In the genomic region with DNA sequence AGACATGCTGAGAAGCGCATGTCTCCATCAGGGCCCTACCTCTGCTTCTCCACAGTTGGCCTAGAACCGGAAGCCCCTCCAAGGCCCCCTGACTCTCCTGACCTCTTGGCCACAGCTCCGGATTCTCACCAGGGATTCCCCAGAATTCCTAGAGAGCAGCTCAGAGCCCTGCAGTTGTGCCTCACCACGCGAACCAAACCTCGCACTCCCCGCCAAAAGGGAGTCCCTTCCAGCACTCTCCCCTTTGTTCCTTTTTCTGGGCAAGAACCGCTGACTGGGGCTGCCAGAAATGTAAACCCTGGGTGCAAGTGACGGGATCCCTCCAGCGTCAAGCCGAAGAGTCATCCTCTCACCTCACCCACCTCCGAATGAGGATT, we compare ENCODE assay signal across 8 cellular contexts. TPM values are rescaled to one million over a fixed set of nuclear protein-coding genes. Genes with fewer than 3 reads are reported as not detected.
DNase-seq lines count a peak whose midpoint lies in the region; ATAC-seq and TF ChIP-seq lines count a peak whose summit lies in the region.

No MANE protein-coding gene starts in this region.

- H3K4me1 ChIP-seq in DOHH2 (ENCODE audit: control insufficient read depth, low read length) = peaks cover 41% of the 10 kb centered on the region
- peaks cover 27% of the 10 kb centered on the region for H3K4me1 ChIP-seq in OCI-LY7 (ENCODE audit: insufficient read depth, low read length, poor library complexity, severe bottlenecking)
- peaks cover 0 to 18% (median 7%) of the 10 kb centered on the region in 9 donors for H3K4me1 ChIP-seq in heart right ventricle
- H3K4me1 ChIP-seq in prostate gland (replicated peaks) = peaks cover 6% of the 10 kb centered on the region

- no peaks in the 10 kb centered on the region for H3K9me2 ChIP-seq in DOHH2 (replicated peaks; ENCODE audit: control insufficient read depth, low read length)
- H3K9me2 ChIP-seq in OCI-LY7 (ENCODE audit: insufficient read depth, low read length) = no peaks in the 10 kb centered on the region

- peak overlapping the region; percentile 66 for H3K4me2 ChIP-seq in DOHH2 (ENCODE audit: low read length)
- peak overlapping the region; percentile 80 for H3K4me2 ChIP-seq in OCI-LY7 (ENCODE audit: low read length)

- DNase-seq in OCI-LY7 (ENCODE audit: low spot score) = no peak
- no peak for DNase-seq in heart right ventricle
- DNase-seq in prostate gland (ENCODE audit: low spot score) = no peak
- no peak for DNase-seq in NCI-H2227 (lab: John Stamatoyannopoulos, UW; ENCODE audit: unreplicated experiment)
- DNase-seq in left lobe of liver (ENCODE audit: low spot score) = no peak

- intact Hi-C loops in OCI-LY7 (cut with micrococcal nuclease; ENCODE audit: unreplicated experiment) (no loop called here), heart right ventricle (cut with DNase I) (no loop called here), prostate gland (cut with DNase I) (loop anchor here (5.0 kb wide), 2 partner anchors 92 to 107 kb away; no protein-coding TSS in a partner anchor)

- 45 to 63% methylated on average over 12 of the region's 12 CpGs for WGBS in heart right ventricle, 2 donors
- WGBS in prostate gland = 36% methylated on average over 12 of the region's 12 CpGs

- TF ChIP-seq POLR2A in prostate gland (IDR thresholded peaks at IDR 0.05) = no peak

- H3K36me3 ChIP-seq in DOHH2 (ENCODE audit: control insufficient read depth, low read length) = peaks cover 18% of the 10 kb centered on the region
- H3K36me3 ChIP-seq in OCI-LY7 (ENCODE audit: insufficient read depth, low read length) = peaks cover 48% of the 10 kb centered on the region
- no peaks in the 10 kb centered on the region for H3K36me3 ChIP-seq in heart right ventricle
- no peaks in the 10 kb centered on the region for H3K36me3 ChIP-seq in prostate gland

- no peak overlapping the region for H2AFZ ChIP-seq in OCI-LY7 (ENCODE audit: low read length)

- H3K27me3 ChIP-seq in DOHH2 (ENCODE audit: control insufficient read depth, low read length) (no peaks in the 10 kb centered on the region), heart right ventricle (peaks cover 0 to 34% (median 11%) of the 10 kb centered on the region in 7 donors), prostate gland (replicated peaks; ENCODE audit: insufficient read depth) (no peaks in the 10 kb centered on the region)

- POLR2A ChIA-PET in OCI-LY7 (lab: Charles Lee) = interaction anchor here (1.0 to 1.2 kb wide), 2 partner anchors 8 to 94 kb away, joined by 3 to 4 read pairs; no protein-coding TSS in a partner anchor

- BruUV-seq in OCI-LY7 (replicated peaks; lab: Mats Ljungman, UMichigan) = no TSS peak

- H4K20me1 ChIP-seq in DOHH2 (ENCODE audit: control insufficient read depth, insufficient read depth, low read depth, low read length) (peaks cover 19% of the 10 kb centered on the region), OCI-LY7 (ENCODE audit: insufficient read depth, low read length) (peaks cover 37% of the 10 kb centered on the region)

- H3K9me3 ChIP-seq in DOHH2 (ENCODE audit: control insufficient read depth, insufficient read depth, low read length) (no peaks in the 10 kb centered on the region), OCI-LY7 (ENCODE audit: low read length) (no peaks in the 10 kb centered on the region), heart right ventricle (no peaks in the 10 kb centered on the region), prostate gland (no peaks in the 10 kb centered on the region)

- H3K27ac ChIP-seq in DOHH2 (ENCODE audit: low read depth, low read length) = no peak overlapping the region
- no peak overlapping the region for H3K27ac ChIP-seq in OCI-LY7 (ENCODE audit: low read depth, low read length, poor library complexity, severe bottlenecking)
- peak overlapping the region in 4 of 10 donors; percentile 9 to 61 (median 42) for H3K27ac ChIP-seq in heart right ventricle
- H3K27ac ChIP-seq in prostate gland = peak overlapping the region; percentile 84 to 95

- TF ChIP-seq CTCF in DOHH2 (IDR thresholded peaks at IDR 0.05; ENCODE audit: low read depth, low read length, poor library complexity, severe bottlenecking) (no peak), OCI-LY7 (conservative IDR thresholded peaks at IDR 0.05; ENCODE audit: low read length) (no peak), heart right ventricle (IDR thresholded peaks at IDR 0.05) (no peak), prostate gland (IDR thresholded peaks at IDR 0.05) (no peak)

- H3K4me3 ChIP-seq in DOHH2 (ENCODE audit: low read length) (peak overlapping the region; percentile 60), OCI-LY7 (ENCODE audit: low read depth, low read length, poor library complexity, severe bottlenecking) (peak overlapping the region; percentile 58), heart right ventricle (peak overlapping the region; percentile 22 to 85 (median 63)), prostate gland (peak overlapping the region; percentile 53 to 73)

- peaks cover 5% of the 10 kb centered on the region; the same call in 1 of the 2 replicates for H3K79me2 ChIP-seq in DOHH2 (ENCODE audit: control insufficient read depth, low read length)
- peaks cover 4% of the 10 kb centered on the region; the same call in 1 of the 2 replicates for H3K79me2 ChIP-seq in OCI-LY7 (ENCODE audit: insufficient read depth, low read depth, low read length)

- H3F3A ChIP-seq in DOHH2 (ENCODE audit: control insufficient read depth, insufficient read depth) = peaks cover 14% of the 10 kb centered on the region

- CTCF ChIA-PET in OCI-LY7 (lab: Charles Lee; ENCODE audit: unreplicated experiment) = no interaction called here

- ATAC-seq in heart right ventricle = peak in 3 of 8 donors; percentile 17 to 34 (median 34)
- ATAC-seq in GM21515 (IDR thresholded peaks at IDR 0.05; ENCODE audit: unreplicated experiment) = no peak
- no peak for ATAC-seq in HG02588 (IDR thresholded peaks at IDR 0.05; ENCODE audit: unreplicated experiment)
- no peak for ATAC-seq in left lobe of liver

RNA-seq across cellular contexts. Expression of a gene that starts 36.7 kb away (rescaled TPM):
- 133 and 162 TPM in 2 replicates for total RNA-seq in OCI-LY7 (2014; rRNA removed; shearing (Covaris generic))
- total RNA-seq in OCI-LY7 (2022) (131 and 162 TPM in 2 replicates), heart right ventricle (10 to 100 TPM in 2 of 10 donors, 1 to 10 TPM in 8; 4.0 to 16.9 (median 7.3) TPM), prostate gland (100 to 1,000 TPM in 1 of 2 donors, 10 to 100 TPM in 1; 74.4 to 113 TPM), left lobe of liver (2.3 TPM)
- 1 to 10 TPM in 1 of 2 donors, under 1 TPM in 1; 0.39 to 1.6 TPM for polyA plus RNA-seq in heart right ventricle

Comparison
In these comparisons a context has a peak if more than half of its experiments do, and no peak if none do; other contexts are left out.
1. H3K27ac ChIP-seq: peak in prostate gland (2 of 2); none in DOHH2 (single experiment) and OCI-LY7 (single experiment).
2. RNA of a gene that starts 36.7 kb away (total RNA-seq): 131 to 162 TPM in OCI-LY7 and 74.4 to 113 TPM in prostate gland; 4.0 to 16.9 TPM in heart right ventricle and 2.3 TPM in left lobe of liver (single experiment); every median in the first group is over 4 times any median in the second.
3. Peak in every context shown above with its lines, with median percentiles within 50 percentile points of each other: H3K4me3 ChIP-seq.